ENCODE assay signal across 9 cellular contexts in genomic region chr15:70245932-70246622, GRCh38.
DNase-seq lines count a peak whose midpoint lies in the region; ATAC-seq and TF ChIP-seq lines count a peak whose summit lies in the region.
"Had no signal": no experiment of that assay in that cellular context is flagged by ENCODE, and none has a peak within 500 bp of the region (broad histone marks: within the 10 kb centered on the region; RNA-seq: fewer than 3 reads in every experiment).

No MANE protein-coding gene starts in this region.

- H3K9me3 ChIP-seq in heart right ventricle (no peaks in the 10 kb centered on the region), stomach (no peaks in the 10 kb centered on the region)

- no peak for TF ChIP-seq EP300 in stomach (IDR thresholded peaks at IDR 0.05)

- ATAC-seq in heart right ventricle (peak in 6 of 8 donors; percentile 58 to 74 (median 66)), GM18873 (IDR thresholded peaks at IDR 0.05; ENCODE audit: low FRiP score, unreplicated experiment) (no peak), GM19023 (IDR thresholded peaks at IDR 0.05; ENCODE audit: unreplicated experiment) (no peak)

- intact Hi-C loops in heart right ventricle (cut with DNase I): no loop called here
- intact Hi-C loops in stomach (cut with DNase I; ENCODE audit: low total_unique reads): no loop called here

- WGBS in heart right ventricle, 2 donors: 88 to 90% methylated on average over 12 of the region's 12 CpGs
- WGBS in stomach, 5 donors: 71 to 87% (median 84%) methylated on average over 12 of the region's 12 CpGs

- TF ChIP-seq POLR2A in stomach (IDR thresholded peaks at IDR 0.05): no peak

- H3K27me3 ChIP-seq in heart right ventricle (peaks cover 0 to 8% (median 0%) of the 10 kb centered on the region in 7 donors), stomach (no peaks in the 10 kb centered on the region)

- in situ Hi-C loops in SK-MEL-5 (cut with HindIII; ENCODE audit: low pct_unique_long_range_greater_than_20kb, low sequenced_read_pairs): no loop called here

- no peak for TF ChIP-seq CTCF in heart right ventricle (IDR thresholded peaks at IDR 0.05)
- no peak for TF ChIP-seq CTCF in stomach (IDR thresholded peaks at IDR 0.05)

- DNase-seq in activated CD8-positive, alpha-beta memory T cell treated with anti-CD3 and anti-CD28 coated beads, Interleukin-2, amount 50 U/mL, for 48 hours: peak; percentile 45
- no peak for DNase-seq in activated CD8-positive, alpha-beta memory T cell treated with anti-CD3 and anti-CD28 coated beads, Interleukin-2, amount 50 U/mL, for 4 hours
- DNase-seq in SK-MEL-5 (ENCODE audit: low read depth, low spot score) (peak; percentile 73), heart right ventricle (no peak), stomach (peak; percentile 42), HuH-7 (ENCODE audit: low spot score) (no peak)
- DNase-seq: occipital lobe had no signal

- H3K4me1 ChIP-seq in heart right ventricle: peaks cover 0 to 30% (median 0%) of the 10 kb centered on the region in 9 donors
- H3K4me1 ChIP-seq in stomach: peaks cover 0 to 10% (median 4%) of the 10 kb centered on the region in 4 donors

- H3K36me3 ChIP-seq in heart right ventricle (no peaks in the 10 kb centered on the region), stomach (no peaks in the 10 kb centered on the region)

- H3K4me3 ChIP-seq in heart right ventricle: no peak overlapping the region
- no peak overlapping the region for H3K4me3 ChIP-seq in stomach

- H3K27ac ChIP-seq in heart right ventricle: no peak overlapping the region
- H3K27ac ChIP-seq in stomach: no peak overlapping the region

Comparison
In these comparisons a context has a peak if more than half of its experiments do, and no peak if none do; other contexts are left out.
1. DNase-seq: peak in activated CD8-positive, alpha-beta memory T cell treated with anti-CD3 and anti-CD28 coated beads, Interleukin-2, amount 50 U/mL, for 48 hours (single experiment), SK-MEL-5 (single experiment) and stomach (single experiment); none in activated CD8-positive, alpha-beta memory T cell treated with anti-CD3 and anti-CD28 coated beads, Interleukin-2, amount 50 U/mL, for 4 hours (single experiment), heart right ventricle (0 of 2) and HuH-7 (single experiment).
2. ATAC-seq: peak in heart right ventricle (6 of 8); none in GM18873 (single experiment) and GM19023 (single experiment).